1 cellular context compared by ENCODE assay signal in the genomic region with DNA sequence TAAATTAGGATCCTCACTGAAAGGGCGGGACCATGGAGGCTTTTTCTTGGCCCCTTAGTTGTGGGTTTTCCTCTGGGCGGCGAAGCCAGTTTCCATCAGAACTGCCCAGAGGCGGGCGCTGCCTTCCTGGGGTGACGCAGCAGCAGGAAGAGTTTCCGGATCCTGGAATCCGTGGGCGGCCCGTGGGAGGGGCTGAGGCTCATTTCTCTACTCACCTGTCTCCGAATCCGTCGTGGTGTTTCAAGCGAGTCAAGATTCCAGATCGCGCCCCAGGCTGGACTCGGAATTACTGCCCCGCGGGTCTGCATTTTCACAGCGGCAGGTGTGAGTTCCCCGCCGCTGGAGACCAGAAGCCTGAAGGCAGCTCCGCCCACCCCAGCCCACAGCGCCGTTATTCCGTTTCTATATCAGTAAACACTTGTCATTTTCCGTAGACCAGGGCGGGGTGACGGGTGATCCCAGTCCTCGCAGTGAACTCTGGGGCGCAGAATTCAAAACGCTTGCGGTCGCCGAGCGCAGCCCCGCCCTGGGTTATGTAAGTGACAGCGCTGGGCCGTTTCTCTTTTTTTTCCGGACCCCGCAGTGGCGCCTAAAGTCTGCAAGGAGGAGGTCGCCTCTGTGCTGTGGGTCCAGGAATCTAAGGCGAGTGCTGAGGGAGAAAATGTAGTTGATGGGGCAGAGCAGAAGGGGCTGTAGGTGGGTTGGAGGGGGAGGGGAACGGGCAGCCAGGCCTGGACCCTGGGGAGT.
TF ChIP-seq lines count a peak whose summit lies in the region.

No MANE protein-coding gene starts in this region.

TF ChIP-seq in HepG2, 621 proteins besides CTCF, POLR2A, EP300 and RAD21 (continued from another document):
- peak; percentile 28; the same call in 1 of the 2 replicates for TF ChIP-seq POLR2AphosphoS5 (IDR thresholded peaks at IDR 0.05; ENCODE audit: low read depth, low read length)
- no peak; the same call in 1 of the 2 replicates for TF ChIP-seq RFXAP (CRISPR knock-in tag; IDR thresholded peaks at IDR 0.05; ENCODE audit: borderline replicate concordance)
- TF ChIP-seq ZBTB21 (CRISPR knock-in tag; IDR thresholded peaks at IDR 0.05) = no peak
- TF ChIP-seq ZNF547 (CRISPR knock-in tag; IDR thresholded peaks at IDR 0.05) = no peak
- peak; percentile 9; the same call in 1 of the 2 replicates for TF ChIP-seq CBX5 (CRISPR knock-in tag; IDR thresholded peaks at IDR 0.05; ENCODE audit: borderline replicate concordance)
- TF ChIP-seq XBP1 (CRISPR knock-in tag; IDR thresholded peaks at IDR 0.05) = no peak
- no peak for TF ChIP-seq ZSCAN25 (CRISPR knock-in tag; IDR thresholded peaks at IDR 0.05)
- TF ChIP-seq SAFB2 (CRISPR knock-in tag; IDR thresholded peaks at IDR 0.05; ENCODE audit: borderline replicate concordance, low read depth) = no peak; the same call in 1 of the 2 replicates
- TF ChIP-seq ZNF510 (CRISPR knock-in tag; IDR thresholded peaks at IDR 0.05; ENCODE audit: low read depth) = 0 out of 2 replicates have a peak, but pooled peaks have one; percentile 54
- TF ChIP-seq TP53 (CRISPR knock-in tag; conservative IDR thresholded peaks at IDR 0.05) = no peak
- peak; percentile 68; the same call in 1 of the 2 replicates for TF ChIP-seq HDAC2 (CRISPR knock-in tag; IDR thresholded peaks at IDR 0.05)
- TF ChIP-seq, protein P1, sequence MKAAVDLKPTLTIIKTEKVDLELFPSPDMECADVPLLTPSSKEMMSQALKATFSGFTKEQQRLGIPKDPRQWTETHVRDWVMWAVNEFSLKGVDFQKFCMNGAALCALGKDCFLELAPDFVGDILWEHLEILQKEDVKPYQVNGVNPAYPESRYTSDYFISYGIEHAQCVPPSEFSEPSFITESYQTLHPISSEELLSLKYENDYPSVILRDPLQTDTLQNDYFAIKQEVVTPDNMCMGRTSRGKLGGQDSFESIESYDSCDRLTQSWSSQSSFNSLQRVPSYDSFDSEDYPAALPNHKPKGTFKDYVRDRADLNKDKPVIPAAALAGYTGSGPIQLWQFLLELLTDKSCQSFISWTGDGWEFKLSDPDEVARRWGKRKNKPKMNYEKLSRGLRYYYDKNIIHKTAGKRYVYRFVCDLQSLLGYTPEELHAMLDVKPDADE (CRISPR knock-in tag; IDR thresholded peaks at IDR 0.05) = no peak
- TF ChIP-seq BRCA1 (CRISPR knock-in tag; IDR thresholded peaks at IDR 0.05) = no peak
- no peak for TF ChIP-seq ZNF10 (CRISPR knock-in tag; IDR thresholded peaks at IDR 0.05; ENCODE audit: borderline replicate concordance, low read depth)
- TF ChIP-seq, protein P2, sequence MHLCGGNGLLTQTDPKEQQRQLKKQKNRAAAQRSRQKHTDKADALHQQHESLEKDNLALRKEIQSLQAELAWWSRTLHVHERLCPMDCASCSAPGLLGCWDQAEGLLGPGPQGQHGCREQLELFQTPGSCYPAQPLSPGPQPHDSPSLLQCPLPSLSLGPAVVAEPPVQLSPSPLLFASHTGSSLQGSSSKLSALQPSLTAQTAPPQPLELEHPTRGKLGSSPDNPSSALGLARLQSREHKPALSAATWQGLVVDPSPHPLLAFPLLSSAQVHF (CRISPR knock-in tag; IDR thresholded peaks at IDR 0.05) = 0 out of 2 replicates have a peak, but pooled peaks have one; percentile 41
- TF ChIP-seq NKX3-1 (CRISPR knock-in tag; IDR thresholded peaks at IDR 0.05) = no peak
TF ChIP-seq in HepG2: peak in this region for 228.
